ENCODE assay signal across 17 cellular contexts in the genomic region with DNA sequence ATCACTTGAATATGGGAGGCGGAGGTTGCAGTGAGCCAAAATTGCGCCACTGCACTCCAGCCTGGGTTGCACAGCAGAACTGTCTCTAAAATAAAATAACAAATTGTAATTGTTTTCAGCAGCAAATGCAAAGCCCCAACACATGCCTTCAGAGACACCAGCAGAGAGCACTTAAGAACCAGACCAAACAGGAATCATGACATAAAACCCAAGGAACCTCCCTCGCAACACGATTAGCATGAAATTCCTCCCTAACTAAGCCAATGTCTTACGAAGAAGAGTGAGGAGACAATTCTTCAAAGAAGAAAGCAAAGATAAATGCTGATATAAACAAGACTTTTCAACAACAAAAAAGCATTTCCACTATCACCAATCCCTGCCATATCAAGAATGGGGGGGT. TPM values are rescaled to one million over a fixed set of nuclear protein-coding genes. Genes with fewer than 3 reads are reported as not detected.
A peak's percentile ranks its signal among the peaks of the same experiment; 100 is the strongest.
DNase-seq lines count a peak whose midpoint lies in the region; ATAC-seq and TF ChIP-seq lines count a peak whose summit lies in the region.
"Had no signal": no experiment of that assay in that cellular context is flagged by ENCODE, and none has a peak within 500 bp of the region (broad histone marks: within the 10 kb centered on the region; RNA-seq: fewer than 3 reads in every experiment).

No MANE protein-coding gene starts in this region.

- H3K4me1 Mint-ChIP-seq in CD4-positive, alpha-beta memory T cell, result peaks cover 13 to 27% (median 15%) of the 10 kb centered on the region in 4 donors
- no peaks in the 10 kb centered on the region for H3K4me1 Mint-ChIP-seq in progenitor cell of endocrine pancreas (ENCODE audit: low read depth)

- peak overlapping the region in 4 of 7 donors; percentile 37 to 59 (median 42) for H3K27ac Mint-ChIP-seq in CD4-positive, alpha-beta memory T cell
- peak overlapping the region; percentile 44 for H3K27ac Mint-ChIP-seq in progenitor cell of endocrine pancreas
- H3K27ac Mint-ChIP-seq: CD8-positive, alpha-beta T cell; HFFc6 had no signal

- no peak overlapping the region for H3K9ac ChIP-seq in HUES6 (ENCODE audit: low read length)

- CTCF ChIA-PET in CD4-positive, alpha-beta memory T cell (lab: Charles Lee; ENCODE audit: partially characterized antibody), result no interaction called here

- H3K36me3 ChIP-seq in CD4-positive, alpha-beta memory T cell (ENCODE audit: insufficient read depth, low read length), result peaks cover 23% of the 10 kb centered on the region
- peaks cover 72% of the 10 kb centered on the region for H3K36me3 ChIP-seq in HUES6 (ENCODE audit: control insufficient read depth, insufficient read depth, low read length)

- no peak for DNase-seq in CD4-positive, alpha-beta memory T cell
- peak; percentile 9 for DNase-seq in iPS DF 19.7 (ENCODE audit: low read depth, low spot score)
- no peak for DNase-seq in progenitor cell of endocrine pancreas (ENCODE audit: low spot score, unreplicated experiment)
- no peak for DNase-seq in NCI-H1092 (lab: John Stamatoyannopoulos, UW)
- DNase-seq: CD8-positive, alpha-beta T cell; HFFc6; KG1; NCI-H1105; NCI-H2029 treated with DMSO at 0.1 percent for 48 hours; NCI-H2171 treated with DMSO at 0.1 percent for 48 hours; NCI-H526; OCI-M1; SJCRH30 had no signal

- H3K4me3 Mint-ChIP-seq in CD4-positive, alpha-beta memory T cell, result no peak overlapping the region
- H3K4me3 Mint-ChIP-seq in progenitor cell of endocrine pancreas (ENCODE audit: low read depth), result no peak overlapping the region
- H3K4me3 Mint-ChIP-seq: CD8-positive, alpha-beta T cell; HFFc6 had no signal

- POLR2A ChIA-PET in CD4-positive, alpha-beta memory T cell (lab: Charles Lee; ENCODE audit: partially characterized antibody), result no interaction called here

- no peak overlapping the region for H3K27ac ChIP-seq in CD4-positive, alpha-beta memory T cell (ENCODE audit: low read depth, low read length)
- H3K27ac ChIP-seq in HUES6 (ENCODE audit: low read depth, low read length), result 0 out of 2 replicates have a peak overlapping the region, but pooled peaks have one; percentile 33
- H3K27ac ChIP-seq: A549, SJCRH30 had no signal

- H3K27me3 ChIP-seq in CD4-positive, alpha-beta memory T cell (ENCODE audit: insufficient read depth, low read length), result no peaks in the 10 kb centered on the region
- H3K27me3 ChIP-seq in HUES6 (ENCODE audit: control insufficient read depth, insufficient read depth, low read length), result no peaks in the 10 kb centered on the region
- H3K27me3 ChIP-seq: SJCRH30 had no signal

- peaks cover 33 to 54% of the 10 kb centered on the region in 2 donors for H3K36me3 Mint-ChIP-seq in CD4-positive, alpha-beta memory T cell
- H3K36me3 Mint-ChIP-seq in progenitor cell of endocrine pancreas (ENCODE audit: insufficient read depth), result peaks cover 18% of the 10 kb centered on the region

- no peak for ATAC-seq in GM19023 (IDR thresholded peaks at IDR 0.05; ENCODE audit: unreplicated experiment)
- ATAC-seq in HG03097 (IDR thresholded peaks at IDR 0.05; ENCODE audit: low FRiP score, unreplicated experiment), result no peak
- ATAC-seq: A549; CD8-positive, alpha-beta T cell had no signal

- H3K9me3 Mint-ChIP-seq in CD4-positive, alpha-beta memory T cell, result no peaks in the 10 kb centered on the region
- no peaks in the 10 kb centered on the region for H3K9me3 Mint-ChIP-seq in progenitor cell of endocrine pancreas (ENCODE audit: low read depth)
- H3K9me3 Mint-ChIP-seq: CD8-positive, alpha-beta T cell; HFFc6 had no signal

- no peak for TF ChIP-seq CTCF in progenitor cell of endocrine pancreas (IDR thresholded peaks at IDR 0.05; ENCODE audit: unreplicated experiment)

- H3K9me3 ChIP-seq in CD4-positive, alpha-beta memory T cell (ENCODE audit: control insufficient read depth in 1 of 2, low read length in 2 of 2), result no peaks in the 10 kb centered on the region
- H3K9me3 ChIP-seq in HUES6 (ENCODE audit: control insufficient read depth, insufficient read depth, low read depth, low read length), result no peaks in the 10 kb centered on the region
- H3K9me3 ChIP-seq: A549, SJCRH30 had no signal

- intact Hi-C loops in CD4-positive, alpha-beta memory T cell (cut with micrococcal nuclease), result no loop called here

- H3K4me1 ChIP-seq in CD4-positive, alpha-beta memory T cell (ENCODE audit: insufficient read depth, low read length), result no peaks in the 10 kb centered on the region
- H3K4me1 ChIP-seq in HUES6 (ENCODE audit: control insufficient read depth, insufficient read depth, low read length), result peaks cover 7% of the 10 kb centered on the region; the same call in 1 of the 2 replicates
- H3K4me1 ChIP-seq: A549, SJCRH30 had no signal

- no peaks in the 10 kb centered on the region for H3K27me3 Mint-ChIP-seq in CD4-positive, alpha-beta memory T cell
- no peaks in the 10 kb centered on the region for H3K27me3 Mint-ChIP-seq in progenitor cell of endocrine pancreas

- no peak overlapping the region for H3K4me3 ChIP-seq in CD4-positive, alpha-beta memory T cell (ENCODE audit: low read length in 2 of 2)
- no peak overlapping the region for H3K4me3 ChIP-seq in HUES6 (ENCODE audit: low read depth, low read length)
- H3K4me3 ChIP-seq: A549, SJCRH30 had no signal

RNA-seq across cellular contexts. Expression of a gene that starts 40.1 kb away (rescaled TPM):
- 10 to 100 TPM; 81.0 to 82.2 TPM for total RNA-seq in CD4-positive, alpha-beta memory T cell
- polyA plus RNA-seq in CD4-positive, alpha-beta memory T cell, result 10 to 100 TPM; 29.2 to 35.5 TPM
- 92.3 and 94.1 TPM in 2 replicates for total RNA-seq in progenitor cell of endocrine pancreas
